Comparison of ENCODE assay signal across 15 cellular contexts in genomic region chrX:57070185-57070984, GRCh38. TPM values are rescaled to one million over a fixed set of nuclear protein-coding genes. Genes with fewer than 3 reads are reported as not detected.
A peak's percentile ranks its signal among the peaks of the same experiment; 100 is the strongest.
DNase-seq lines count a peak whose midpoint lies in the region; ATAC-seq and TF ChIP-seq lines count a peak whose summit lies in the region.
"Had no signal": no experiment of that assay in that cellular context is flagged by ENCODE, and none has a peak within 500 bp of the region (broad histone marks: within the 10 kb centered on the region; RNA-seq: fewer than 3 reads in every experiment).

No MANE protein-coding gene starts in this region.

- H3K27me3 Mint-ChIP-seq in chondrocyte (ENCODE audit: low read depth), result no peaks in the 10 kb centered on the region
- H3K27me3 Mint-ChIP-seq: B cell; CD4-positive, alpha-beta memory T cell had no signal

- peak; percentile 26 for DNase-seq in H7
- DNase-seq in chondrocyte (ENCODE audit: low spot score), result peak; percentile 68
- peak; percentile 16 for DNase-seq in iPS-NIHi7 (ENCODE audit: extremely low spot score)
- DNase-seq in posterior vena cava (ENCODE audit: low spot score), result peak; percentile 75
- no peak for DNase-seq in UCSD-AML1 (lab: John Stamatoyannopoulos, UW; ENCODE audit: unreplicated experiment)
- no peak for DNase-seq in caudate nucleus (lab: John Stamatoyannopoulos, UW)
- DNase-seq: C1 segment of cervical spinal cord, DMS153, DMS79 treated with DMSO at 0.1 percent for 48 hours, EL had no signal

- H3K4me3 ChIP-seq in H7 (ENCODE audit: insufficient read depth, low read depth, low read length), result no peak overlapping the region

- H3K27me3 ChIP-seq in H7 (ENCODE audit: control insufficient read depth, insufficient read depth, low read length), result no peaks in the 10 kb centered on the region

- TF ChIP-seq CTCF in chondrocyte (IDR thresholded peaks at IDR 0.05), result no peak

- no peak overlapping the region for H3K4me3 Mint-ChIP-seq in chondrocyte (ENCODE audit: unreplicated experiment)
- H3K4me3 Mint-ChIP-seq: B cell; CD4-positive, alpha-beta memory T cell had no signal

- H3K27ac Mint-ChIP-seq in chondrocyte (ENCODE audit: unreplicated experiment), result no peak overlapping the region
- H3K27ac Mint-ChIP-seq: B cell; CD4-positive, alpha-beta memory T cell had no signal

- H3K27ac ChIP-seq in caudate nucleus (ENCODE audit: low read depth, low read length), result no peak overlapping the region
- H3K27ac ChIP-seq: HL-60 had no signal

- H3K4me1 Mint-ChIP-seq in chondrocyte (ENCODE audit: low read depth), result no peaks in the 10 kb centered on the region
- H3K4me1 Mint-ChIP-seq: B cell; CD4-positive, alpha-beta memory T cell had no signal

- no peaks in the 10 kb centered on the region for H3K36me3 Mint-ChIP-seq in chondrocyte (ENCODE audit: low read depth)
- H3K36me3 Mint-ChIP-seq: CD4-positive, alpha-beta memory T cell had no signal

- H3K9me3 Mint-ChIP-seq in chondrocyte (ENCODE audit: low read depth), result peaks cover 26% of the 10 kb centered on the region

- no peak for ATAC-seq in GM19397 (IDR thresholded peaks at IDR 0.05; ENCODE audit: unreplicated experiment)
- ATAC-seq: HCT116 had no signal

- intact Hi-C loops in posterior vena cava (cut with DNase I), result no loop called here

- no peaks in the 10 kb centered on the region for H3K36me3 ChIP-seq in H7 (replicated peaks; ENCODE audit: control insufficient read depth, insufficient read depth, low read length)

RNA-seq across cellular contexts. Expression of gene SPIN2B, which starts 51.0 kb away (rescaled TPM):
- total RNA-seq in H7 (2014; rRNA removed; shearing (Covaris generic)), result 7.7 and 10.4 TPM in 2 replicates
- total RNA-seq in chondrocyte (12.9 to 24.2 TPM (median 13.9 TPM) in 3 replicates), posterior vena cava (10 to 100 TPM in 1 of 2 donors, 1 to 10 TPM in 1; 9.4 to 15.0 TPM)

Comparison
In these comparisons a context has a peak if more than half of its experiments do, and no peak if none do; other contexts are left out.
1. DNase-seq: peak in H7 (single experiment), chondrocyte (single experiment), iPS-NIHi7 (single experiment) and posterior vena cava (single experiment); none in UCSD-AML1 (single experiment) and caudate nucleus (0 of 61).